26 cellular contexts compared by ENCODE assay signal in genomic region chr1:215657016-215657415, GRCh38.
"Had no signal": no experiment of that assay in that cellular context is flagged by ENCODE, and none has a peak within 500 bp of the region (broad histone marks: within the 10 kb centered on the region; RNA-seq: fewer than 3 reads in every experiment).

No MANE protein-coding gene starts in this region.

- H3K4me3 ChIP-seq: neural progenitor cell, pancreas, psoas muscle, right lobe of liver, sigmoid colon, stomach, thoracic aorta, thyroid gland, tibial nerve, upper lobe of left lung, vagina had no signal

- H3K4me2 ChIP-seq: neural progenitor cell had no signal

- H3K9me3 ChIP-seq: pancreas, psoas muscle, right lobe of liver, sigmoid colon, stomach, thoracic aorta, thyroid gland, tibial nerve, upper lobe of left lung, vagina had no signal

- DNase-seq: naive thymus-derived CD8-positive, alpha-beta T cell; nephron progenitor cell; occipital lobe; pancreas; psoas muscle; right cardiac atrium; right lobe of liver; sigmoid colon; small intestine; stimulated activated CD4-positive, alpha-beta T cell treated with anti-CD3 and anti-CD28 coated beads, Interleukin-15, amount 100 ng/mL, for 24 hours; stimulated activated CD4-positive, alpha-beta T cell treated with anti-CD3 and anti-CD28 coated beads, Interleukin-2, amount 100 ng/mL, for 24 hours; stimulated activated CD4-positive, alpha-beta T cell treated with anti-CD3 and anti-CD28 coated beads, Interleukin-2, amount 100 ng/mL, for 48 hours; stimulated activated CD4-positive, alpha-beta T cell treated with anti-CD3 and anti-CD28 coated beads, Interleukin-4, amount 100 ng/mL, for 24 hours; stimulated activated naive B cell treated with anti-CD40 and anti-IgM and Interleukin-4, amounts not matched to agents 10 μg/mL and 1 μg/mL and 100 μg/mL, for 72 hours; stimulated activated naive CD4-positive, alpha-beta T cell treated with Interleukin-2 at 50 U/mL for 16 hours; stomach; thyroid gland; trophoblast cell; upper lobe of left lung had no signal

- ATAC-seq: naive thymus-derived CD8-positive, alpha-beta T cell; natural killer cell treated with Interleukin-12 subunit alpha and Interleukin-12 subunit beta and Interleukin-15 and Interleukin-18, amount 100 ng/mL, for 72 hours; pancreas; psoas muscle; right cardiac atrium; right lobe of liver; stimulated activated effector memory CD8-positive, alpha-beta T cell treated with anti-CD3 and anti-CD28 coated beads, Interleukin-12 subunit alpha, Interleukin-12 subunit beta, amount 100 ng/mL, for 72 hours; stimulated activated naive B cell treated with anti-CD40 and anti-IgM and Interleukin-4, amounts not matched to agents 10 μg/mL and 1 μg/mL and 100 μg/mL, for 72 hours had no signal

- H3K27me3 ChIP-seq: neural progenitor cell, pancreas, right lobe of liver, sigmoid colon, stomach, thyroid gland, tibial nerve, upper lobe of left lung, vagina had no signal

- FAIRE-seq: pancreas, small intestine, urothelium cell line had no signal

- H3K36me3 ChIP-seq: neural progenitor cell, pancreas, right lobe of liver, sigmoid colon, stomach, thoracic aorta, thyroid gland, tibial nerve, upper lobe of left lung, vagina had no signal

- H3K27ac ChIP-seq: neural progenitor cell, pancreas, psoas muscle, right lobe of liver, sigmoid colon, stomach, thoracic aorta, thyroid gland, tibial nerve, upper lobe of left lung, vagina had no signal

- H3K4me1 ChIP-seq: psoas muscle, sigmoid colon, stomach, thyroid gland, tibial nerve, upper lobe of left lung, vagina had no signal

- H3K9ac ChIP-seq: neural progenitor cell had no signal

- H2AFZ ChIP-seq: neural progenitor cell had no signal
